15 cellular contexts compared by ENCODE assay signal in genomic region chr1:43205671-43206070, GRCh38. TPM values are rescaled to one million over a fixed set of nuclear protein-coding genes. Genes with fewer than 3 reads are reported as not detected.
DNase-seq lines count a peak whose midpoint lies in the region; ATAC-seq and TF ChIP-seq lines count a peak whose summit lies in the region.
"Had no signal": no experiment of that assay in that cellular context is flagged by ENCODE, and none has a peak within 500 bp of the region (broad histone marks: within the 10 kb centered on the region; RNA-seq: fewer than 3 reads in every experiment).

No MANE protein-coding gene starts in this region.

- ATAC-seq in heart left ventricle (no peak), Right ventricle myocardium inferior (no peak), left lung (peak; percentile 19), GM19351 (IDR thresholded peaks at IDR 0.05; ENCODE audit: unreplicated experiment) (no peak), GM21576 (IDR thresholded peaks at IDR 0.05; ENCODE audit: unreplicated experiment) (no peak)
- no peak for ATAC-seq in effector memory CD8-positive, alpha-beta T cell (replicated peaks)
- ATAC-seq: K562 had no signal

- H3K36me3 ChIP-seq in heart left ventricle (no peaks in the 10 kb centered on the region), left lung (no peaks in the 10 kb centered on the region)

- H3K9me3 ChIP-seq in heart left ventricle (peaks cover 0 to 14% (median 0%) of the 10 kb centered on the region in 12 donors), left lung (no peaks in the 10 kb centered on the region)

- DNase-seq in heart left ventricle (no peak), Right ventricle myocardium inferior (ENCODE audit: missing footprints) (no peak), astrocyte of the spinal cord (ENCODE audit: low read depth, low spot score) (peak; percentile 37), left lung (no peak), dorsolateral prefrontal cortex (no peak)
- no peak for DNase-seq in effector memory CD8-positive, alpha-beta T cell
- DNase-seq: activated CD4-positive, alpha-beta T cell treated with anti-CD3 and anti-CD28 coated beads, Interleukin-2, amount 10 ng/mL, durations not matched to agents 7 days and 5 days; activated naive CD4-positive, alpha-beta T cell treated with Interleukin-2 at 50 U/mL for 16 hours; NCI-H2029; retina; substantia nigra had no signal

- WGBS in heart left ventricle, 4 donors: 82 to 90% (median 88%) methylated on average over 4 of the region's 4 CpGs

- H3K4me1 ChIP-seq in heart left ventricle (peaks cover 0 to 30% (median 20%) of the 10 kb centered on the region in 12 donors), left lung (peaks cover 8 to 17% of the 10 kb centered on the region in 2 donors)

- in situ Hi-C loops in astrocyte of the spinal cord (cut with HindIII; ENCODE audit: low sequenced_read_pairs): no loop called here

- no peaks in the 10 kb centered on the region for H3K9me3 Mint-ChIP-seq in effector memory CD8-positive, alpha-beta T cell
- H3K9me3 Mint-ChIP-seq: activated CD4-positive, alpha-beta T cell treated with anti-CD3 and anti-CD28 coated beads, Interleukin-2, amount 10 ng/mL, durations not matched to agents 7 days and 5 days had no signal

- H3K27me3 ChIP-seq in heart left ventricle: no peaks in the 10 kb centered on the region
- no peaks in the 10 kb centered on the region for H3K27me3 ChIP-seq in left lung
- H3K27me3 ChIP-seq in dorsolateral prefrontal cortex: no peaks in the 10 kb centered on the region

- no peak for TF ChIP-seq POLR2A in heart left ventricle (IDR thresholded peaks at IDR 0.05)

- H3K4me3 Mint-ChIP-seq in effector memory CD8-positive, alpha-beta T cell: no peak overlapping the region
- H3K4me3 Mint-ChIP-seq: activated CD4-positive, alpha-beta T cell treated with anti-CD3 and anti-CD28 coated beads, Interleukin-2, amount 10 ng/mL, durations not matched to agents 7 days and 5 days had no signal

- TF ChIP-seq CTCF in heart left ventricle (IDR thresholded peaks at IDR 0.05) (no peak), astrocyte of the spinal cord (IDR thresholded peaks at IDR 0.05; ENCODE audit: low read depth, low read length) (no peak), left lung (IDR thresholded peaks at IDR 0.05) (no peak), dorsolateral prefrontal cortex (IDR thresholded peaks at IDR 0.05 in 54 of 56, conservative IDR thresholded peaks at IDR 0.05 in 2 of 56; ENCODE audit: low read depth in 1 of 56, partially characterized antibody in 56 of 56) (no peak)

- no peaks in the 10 kb centered on the region for H3K36me3 Mint-ChIP-seq in effector memory CD8-positive, alpha-beta T cell (ENCODE audit: insufficient read depth)

- no peak overlapping the region for H3K4me3 ChIP-seq in heart left ventricle
- H3K4me3 ChIP-seq in astrocyte of the spinal cord (ENCODE audit: low read depth, low read length): no peak overlapping the region
- no peak overlapping the region for H3K4me3 ChIP-seq in left lung
- no peak overlapping the region for H3K4me3 ChIP-seq in dorsolateral prefrontal cortex
- H3K4me3 ChIP-seq: coronary artery, K562 had no signal

- peaks cover 22 to 33% of the 10 kb centered on the region in 2 donors for H3K27me3 Mint-ChIP-seq in effector memory CD8-positive, alpha-beta T cell

- intact Hi-C loops in heart left ventricle (cut with DNase I): loop anchor here in 3 of 10 donors (2.0 kb wide), 1 partner anchor 33 kb away; the partner anchor contains the start of genes CFAP57 (in 3 of the 3) and EBNA1BP2 (in 3 of the 3)
- intact Hi-C loops in Right ventricle myocardium inferior (cut with DNase I): loop anchor here (5.0 kb wide), 1 partner anchor 33 kb away; the partner anchor contains the start of genes CFAP57 and EBNA1BP2
- intact Hi-C loops in left lung (cut with DNase I): no loop called here
- intact Hi-C loops in dorsolateral prefrontal cortex (cut with DNase I): no loop called here

- no peak overlapping the region for H3K27ac Mint-ChIP-seq in effector memory CD8-positive, alpha-beta T cell
- H3K27ac Mint-ChIP-seq: activated CD4-positive, alpha-beta T cell treated with anti-CD3 and anti-CD28 coated beads, Interleukin-2, amount 10 ng/mL, durations not matched to agents 7 days and 5 days had no signal

- H3K27ac ChIP-seq in heart left ventricle (peak overlapping the region in 10 of 12 donors; percentile 41 to 83 (median 67)), left lung (peak overlapping the region in 1 of 2 donors; percentile 71), dorsolateral prefrontal cortex (peak overlapping the region in 1 of 59 donors; percentile 44)
- H3K27ac ChIP-seq: coronary artery had no signal

- H3K4me1 Mint-ChIP-seq in effector memory CD8-positive, alpha-beta T cell (ENCODE audit: low read depth in 2 of 2): no peaks in the 10 kb centered on the region

RNA-seq across cellular contexts. Expression of gene CFAP57, which starts 33.5 kb away (rescaled TPM):
- total RNA-seq in heart left ventricle (under 1 TPM in 4 of 9 donors, not detected in 5; 0.07 to 0.34 (median 0.16) TPM), Right ventricle myocardium inferior (not detected), left lung (1 to 10 TPM in 1 of 2 donors, under 1 TPM in 1; 0.73 to 2.4 TPM), dorsolateral prefrontal cortex (1 to 10 TPM in 89 of 120 experiments, under 1 TPM in 31; 0.50 to 4.2 (median 1.6) TPM)
- under 1 TPM; 0.08 to 0.12 TPM for polyA plus RNA-seq in heart left ventricle
- total RNA-seq: activated CD4-positive, alpha-beta T cell treated with anti-CD3 and anti-CD28 coated beads, Interleukin-2, amount 10 ng/mL, durations not matched to agents 7 days and 5 days had no signal

RNA-seq across cellular contexts. Expression of gene EBNA1BP2, which starts 33.6 kb away (rescaled TPM):
- total RNA-seq in heart left ventricle: 10 to 100 TPM; 22.8 to 62.1 (median 27.2) TPM
- polyA plus RNA-seq in heart left ventricle: 100 to 1,000 TPM in 1 of 2 donors, 10 to 100 TPM in 1; 32.9 to 166 TPM
- 26.8 TPM for total RNA-seq in Right ventricle myocardium inferior
- 10 to 100 TPM; 32.1 to 55.1 TPM for total RNA-seq in left lung
- total RNA-seq in dorsolateral prefrontal cortex: 10 to 100 TPM; 24.8 to 71.9 (median 48.9) TPM
